ENCODE assay signal across 8 cellular contexts in the genomic region with DNA sequence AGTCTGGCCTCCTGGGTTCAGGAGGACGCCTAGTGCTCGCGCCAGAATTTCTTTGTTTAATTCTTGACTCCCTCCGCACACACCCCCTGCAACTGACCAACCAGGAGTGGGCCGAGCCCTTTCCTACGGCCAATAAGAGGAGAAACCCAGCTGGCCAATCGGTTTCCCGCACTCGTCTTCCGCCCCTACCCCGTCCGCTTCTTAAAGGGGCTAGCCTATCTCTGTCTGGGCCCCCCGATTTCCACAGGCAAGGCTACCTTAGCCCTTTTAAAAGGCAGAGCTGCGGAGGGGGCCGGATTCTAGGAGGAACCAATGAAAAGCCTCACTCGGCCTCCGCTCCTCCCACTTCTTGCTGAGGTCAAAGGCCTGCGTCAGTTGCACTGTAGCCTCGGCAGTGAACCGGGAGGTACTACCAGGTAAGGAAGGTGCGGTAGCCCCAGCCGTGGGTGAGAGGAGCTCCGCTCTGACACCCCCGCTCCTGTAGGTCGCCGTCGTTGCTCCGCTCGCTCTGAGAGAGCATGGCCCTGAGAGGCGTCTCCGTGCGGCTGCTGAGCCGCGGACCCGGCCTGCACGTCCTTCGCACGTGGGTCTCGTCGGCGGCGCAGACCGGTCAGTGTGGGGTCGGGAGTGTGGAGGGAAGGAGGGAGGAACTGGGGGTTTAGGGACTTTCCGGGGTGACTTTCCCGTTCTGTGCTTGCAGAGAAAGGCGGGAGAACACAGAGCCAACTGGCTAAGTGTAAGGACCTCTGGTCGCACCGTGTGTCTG. TPM values are rescaled to one million over a fixed set of nuclear protein-coding genes. Genes with fewer than 3 reads are reported as not detected.
A peak's percentile ranks its signal among the peaks of the same experiment; 100 is the strongest.
DNase-seq lines count a peak whose midpoint lies in the region; ATAC-seq and TF ChIP-seq lines count a peak whose summit lies in the region.

A gene (plus strand): TSS at position 374 of the 766 bp plus-strand sequence. CDS start 145 bp downstream, at position 519.

- H3K27ac ChIP-seq in coronary artery (peak within 1 kb of the TSS; percentile 75 to 83), layer of hippocampus (ENCODE audit: low read depth, low read length) (peak within 1 kb of the TSS; percentile 84)

- ATAC-seq in HG03460 (IDR thresholded peaks at IDR 0.05; ENCODE audit: unreplicated experiment) = peak; percentile 93

- H3K4me3 Mint-ChIP-seq in activated CD4-positive, alpha-beta T cell treated with anti-CD3 and anti-CD28 coated beads, Interleukin-2, amount 10 ng/mL, durations not matched to agents 7 days and 5 days = peak within 1 kb of the TSS; percentile 93

- peaks cover 6% of the 10 kb centered on the region for H3K27me3 Mint-ChIP-seq in activated CD4-positive, alpha-beta T cell treated with anti-CD3 and anti-CD28 coated beads, Interleukin-2, amount 10 ng/mL, durations not matched to agents 7 days and 5 days

- H3K36me3 Mint-ChIP-seq in activated CD4-positive, alpha-beta T cell treated with anti-CD3 and anti-CD28 coated beads, Interleukin-2, amount 10 ng/mL, durations not matched to agents 7 days and 5 days (ENCODE audit: low read depth) = peaks cover 10% of the 10 kb centered on the region

- 0 out of 2 replicates have a peak, but pooled peaks have one; percentile 7 for TF ChIP-seq CTCF in BJ (IDR thresholded peaks at IDR 0.05; ENCODE audit: insufficient read depth, low read depth, low read length)
- no peak for TF ChIP-seq CTCF in coronary artery (IDR thresholded peaks at IDR 0.05)

- H3K4me3 ChIP-seq in BJ (ENCODE audit: low read depth, low read length) (peak within 1 kb of the TSS; percentile 98), coronary artery (peak within 1 kb of the TSS; percentile 80)

- H3K9me3 Mint-ChIP-seq in activated CD4-positive, alpha-beta T cell treated with anti-CD3 and anti-CD28 coated beads, Interleukin-2, amount 10 ng/mL, durations not matched to agents 7 days and 5 days = no peaks in the 10 kb centered on the region

- peaks cover 1% of the 10 kb centered on the region; the same call in 1 of the 2 replicates for H3K36me3 ChIP-seq in BJ (ENCODE audit: control insufficient read depth, insufficient read depth, low read length)

- CTCF ChIA-PET in BJ (lab: Yijun Ruan, JAX) = interaction anchor here (0.9 to 1.4 kb wide), 4 partner anchors 43 to 133 kb away, joined by 3 to 6 read pairs (median 3); no protein-coding TSS in a partner anchor
- CTCF ChIA-PET in activated CD4-positive, alpha-beta T cell treated with anti-CD3 and anti-CD28 coated beads, Interleukin-2, amount 10 ng/mL, durations not matched to agents 7 days and 5 days (lab: Charles Lee) = interaction anchor here (0.6 to 2.4 kb wide), 12 partner anchors 9 to 286 kb away, joined by 3 to 14 read pairs (median 3); a partner anchor contains a TSS

- H3K27me3 ChIP-seq in BJ (ENCODE audit: control insufficient read depth, insufficient read depth, low read length) (peaks cover 3% of the 10 kb centered on the region), layer of hippocampus (ENCODE audit: control insufficient read depth, insufficient read depth, low read length) (peaks cover 2% of the 10 kb centered on the region)

- DNase-seq in BJ (ENCODE audit: low read depth) (peak; percentile 95), GM19240 (ENCODE audit: insufficient read length, low spot score) (peak; percentile 97), NCI-H69 (lab: John Stamatoyannopoulos, UW) (peak; percentile 100), coronary artery (ENCODE audit: low spot score) (peak; percentile 99)
- DNase-seq in activated CD4-positive, alpha-beta T cell treated with anti-CD3 and anti-CD28 coated beads, Interleukin-2, amount 10 ng/mL, durations not matched to agents 7 days and 5 days = peak; percentile 99
- DNase-seq in stimulated activated CD4-positive, alpha-beta T cell treated with anti-CD3 and anti-CD28 coated beads, Interleukin-1b, Interleukin-23, amount 100 ng/mL, for 4 hours (ENCODE audit: low read depth in 2 of 2) = peak; percentile 85 to 93

- H3K27ac Mint-ChIP-seq in activated CD4-positive, alpha-beta T cell treated with anti-CD3 and anti-CD28 coated beads, Interleukin-2, amount 10 ng/mL, durations not matched to agents 7 days and 5 days = peak within 1 kb of the TSS; percentile 91

- peaks cover 31% of the 10 kb centered on the region for H3K4me1 Mint-ChIP-seq in activated CD4-positive, alpha-beta T cell treated with anti-CD3 and anti-CD28 coated beads, Interleukin-2, amount 10 ng/mL, durations not matched to agents 7 days and 5 days

- POLR2A ChIA-PET in BJ (lab: Charles Lee) = interaction anchor here (0.6 to 0.7 kb wide), 3 partner anchors 43 to 112 kb away, joined by 3 read pairs; a partner anchor contains a TSS
- POLR2A ChIA-PET in activated CD4-positive, alpha-beta T cell treated with anti-CD3 and anti-CD28 coated beads, Interleukin-2, amount 10 ng/mL, durations not matched to agents 7 days and 5 days (lab: Charles Lee) = interaction anchor here (0.6 kb wide), 2 partner anchors 100 to 690 kb away, joined by 3 read pairs; a partner anchor contains a TSS

RNA-seq across cellular contexts. Expression of the gene that starts here (rescaled TPM):
- polyA plus RNA-seq in BJ (2011; rRNA removed) = 11.5 and 20.9 TPM in 2 replicates
- polyA minus RNA-seq in BJ (2011; rRNA and poly(A)+ RNA removed) = 7.3 and 7.7 TPM in 2 replicates
- total RNA-seq in activated CD4-positive, alpha-beta T cell treated with anti-CD3 and anti-CD28 coated beads, Interleukin-2, amount 10 ng/mL, durations not matched to agents 7 days and 5 days = 10 to 100 TPM; 35.4 to 41.7 TPM

Comparison
In these comparisons a context has a peak if more than half of its experiments do, and no peak if none do; other contexts are left out.
1. Peak in every context shown above with its lines: DNase-seq, ATAC-seq, H3K4me3 ChIP-seq and H3K27ac ChIP-seq.